ENCODE assay signal across 31 cellular contexts in the genomic region with DNA sequence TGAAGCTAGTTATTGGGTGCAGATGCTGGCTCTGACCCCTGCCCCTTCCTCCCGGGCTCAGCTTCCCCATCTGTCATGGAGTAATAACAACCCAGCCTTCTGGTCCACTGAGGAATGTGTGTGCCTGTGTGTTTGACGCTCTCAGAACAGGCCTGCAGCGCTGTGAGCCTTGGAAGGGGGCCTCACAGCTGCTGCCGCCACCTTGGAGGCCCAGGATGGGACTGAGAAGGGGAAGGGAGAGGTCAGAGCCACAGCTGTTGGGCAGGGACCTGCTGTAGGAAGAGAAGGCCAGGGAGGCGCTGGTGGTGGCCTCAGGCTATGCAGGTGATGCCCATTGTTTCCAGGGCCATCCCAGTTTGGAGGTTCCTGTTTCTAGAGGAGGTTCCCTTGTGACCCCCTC. TPM values are rescaled to one million over a fixed set of nuclear protein-coding genes. Genes with fewer than 3 reads are reported as not detected.
"Had no signal": no experiment of that assay in that cellular context is flagged by ENCODE, and none has a peak within 500 bp of the region (broad histone marks: within the 10 kb centered on the region; RNA-seq: fewer than 3 reads in every experiment).

No MANE protein-coding gene starts in this region.

- ATAC-seq: activated CD8-positive, alpha-beta T cell treated with anti-CD3 and anti-CD28 coated beads for 36 hours; activated naive CD8-positive, alpha-beta T cell treated with anti-CD3 and anti-CD28 coated beads, Interleukin-2, amount 50 U/mL, for 24 hours; activated T-cell treated with anti-CD3 and anti-CD28 coated beads, Interleukin-2, amount 50 U/mL, for 4 hours; activated T-helper 17 cell treated with anti-CD3 and anti-CD28 coated beads, Interleukin-2, amount 50 U/mL, for 72 hours; foreskin keratinocyte; left lung; lower lobe of right lung; natural killer cell treated with Interleukin-12 subunit alpha and Interleukin-12 subunit beta and Interleukin-15 and Interleukin-18, amount 100 ng/mL, for 72 hours; stimulated activated naive CD8-positive, alpha-beta T cell treated with anti-CD3 and anti-CD28 coated beads, Interleukin-15, Interleukin-2, amounts not matched to agents 100 U/mL and 50 U/mL, for 24 hours; T-helper 17 cell had no signal

- H3K4me3 ChIP-seq: esophagus muscularis mucosa, left lung, lower lobe of right lung, ovary, thoracic aorta, uterus had no signal

- H3K36me3 ChIP-seq: ovary, uterus, WERI-Rb-1 had no signal

- H3K27me3 ChIP-seq: esophagus muscularis mucosa, foreskin keratinocyte, left lung, ovary, uterus had no signal

- H3K27ac Mint-ChIP-seq: activated CD4-positive, alpha-beta T cell treated with anti-CD3 and anti-CD28 coated beads, Interleukin-2, amount 10 ng/mL, durations not matched to agents 7 days and 5 days; activated CD8-positive, alpha-beta T cell treated with anti-CD3 and anti-CD28 coated beads for 36 hours; activated naive CD4-positive, alpha-beta T cell treated with anti-CD3 and anti-CD28 coated beads, Interleukin-2, amount 50 U/mL, for 24 hours; activated naive CD8-positive, alpha-beta T cell treated with anti-CD3 and anti-CD28 coated beads, Interleukin-2, amount 50 U/mL, for 24 hours; activated T-helper 17 cell treated with anti-CD3 and anti-CD28 coated beads, Interleukin-2, amount 50 U/mL, for 72 hours; natural killer cell treated with Interleukin-12 subunit alpha and Interleukin-12 subunit beta and Interleukin-15 and Interleukin-18, amount 100 ng/mL, for 72 hours; progenitor cell of endocrine pancreas; T-helper 17 cell; type B pancreatic cell had no signal

- H3K4me3 Mint-ChIP-seq: activated CD4-positive, alpha-beta T cell treated with anti-CD3 and anti-CD28 coated beads, Interleukin-2, amount 10 ng/mL, durations not matched to agents 7 days and 5 days; activated CD8-positive, alpha-beta T cell treated with anti-CD3 and anti-CD28 coated beads for 36 hours; activated naive CD4-positive, alpha-beta T cell treated with anti-CD3 and anti-CD28 coated beads, Interleukin-2, amount 50 U/mL, for 24 hours; activated naive CD8-positive, alpha-beta T cell treated with anti-CD3 and anti-CD28 coated beads, Interleukin-2, amount 50 U/mL, for 24 hours; activated T-cell treated with anti-CD3 and anti-CD28 coated beads, Interleukin-2, amount 50 U/mL, for 4 hours; activated T-helper 17 cell treated with anti-CD3 and anti-CD28 coated beads, Interleukin-2, amount 50 U/mL, for 72 hours; natural killer cell treated with Interleukin-12 subunit alpha and Interleukin-12 subunit beta and Interleukin-15 and Interleukin-18, amount 100 ng/mL, for 72 hours; T-helper 17 cell; type B pancreatic cell had no signal

- H3K9me3 Mint-ChIP-seq: activated CD4-positive, alpha-beta T cell treated with anti-CD3 and anti-CD28 coated beads, Interleukin-2, amount 10 ng/mL, durations not matched to agents 7 days and 5 days; activated CD8-positive, alpha-beta T cell treated with anti-CD3 and anti-CD28 coated beads for 36 hours; activated naive CD4-positive, alpha-beta T cell treated with anti-CD3 and anti-CD28 coated beads, Interleukin-2, amount 50 U/mL, for 24 hours; activated naive CD8-positive, alpha-beta T cell treated with anti-CD3 and anti-CD28 coated beads, Interleukin-2, amount 50 U/mL, for 24 hours; activated T-cell treated with anti-CD3 and anti-CD28 coated beads, Interleukin-2, amount 50 U/mL, for 4 hours; activated T-helper 17 cell treated with anti-CD3 and anti-CD28 coated beads, Interleukin-2, amount 50 U/mL, for 72 hours; natural killer cell treated with Interleukin-12 subunit alpha and Interleukin-12 subunit beta and Interleukin-15 and Interleukin-18, amount 100 ng/mL, for 72 hours; type B pancreatic cell had no signal

- H3K4me1 Mint-ChIP-seq: activated CD4-positive, alpha-beta T cell treated with anti-CD3 and anti-CD28 coated beads, Interleukin-2, amount 10 ng/mL, durations not matched to agents 7 days and 5 days; activated naive CD4-positive, alpha-beta T cell treated with anti-CD3 and anti-CD28 coated beads, Interleukin-2, amount 50 U/mL, for 24 hours; activated naive CD8-positive, alpha-beta T cell treated with anti-CD3 and anti-CD28 coated beads, Interleukin-2, amount 50 U/mL, for 24 hours; activated T-helper 17 cell treated with anti-CD3 and anti-CD28 coated beads, Interleukin-2, amount 50 U/mL, for 72 hours had no signal

- H3K27me3 Mint-ChIP-seq: activated CD4-positive, alpha-beta T cell treated with anti-CD3 and anti-CD28 coated beads, Interleukin-2, amount 10 ng/mL, durations not matched to agents 7 days and 5 days; activated CD8-positive, alpha-beta T cell treated with anti-CD3 and anti-CD28 coated beads for 36 hours; activated naive CD4-positive, alpha-beta T cell treated with anti-CD3 and anti-CD28 coated beads, Interleukin-2, amount 50 U/mL, for 24 hours; activated naive CD8-positive, alpha-beta T cell treated with anti-CD3 and anti-CD28 coated beads, Interleukin-2, amount 50 U/mL, for 24 hours; activated T-helper 17 cell treated with anti-CD3 and anti-CD28 coated beads, Interleukin-2, amount 50 U/mL, for 72 hours; natural killer cell treated with Interleukin-12 subunit alpha and Interleukin-12 subunit beta and Interleukin-15 and Interleukin-18, amount 100 ng/mL, for 72 hours; progenitor cell of endocrine pancreas; T-helper 17 cell; type B pancreatic cell had no signal

- H3K9me3 ChIP-seq: esophagus muscularis mucosa, left lung, lower lobe of right lung, ovary, thoracic aorta, uterus had no signal

- FAIRE-seq: islet of Langerhans had no signal

- DNase-seq: activated CD4-positive, alpha-beta T cell treated with anti-CD3 and anti-CD28 coated beads, Interleukin-2, amount 10 ng/mL, durations not matched to agents 7 days and 5 days; activated CD4-positive, CD25-positive, alpha-beta regulatory T cell treated with anti-CD3 and anti-CD28 coated beads, Interleukin-2, amount 50 U/mL, for 72 hours; activated CD8-positive, alpha-beta T cell treated with anti-CD3 and anti-CD28 coated beads for 36 hours; activated gamma-delta T cell treated with Interleukin-2 at 50 U/mL for 16 hours; activated naive CD8-positive, alpha-beta T cell treated with anti-CD3 and anti-CD28 coated beads, Interleukin-2, amount 50 U/mL, for 24 hours; activated T-cell treated with anti-CD3 and anti-CD28 coated beads, Interleukin-2, amount 50 U/mL, for 4 hours; amygdala; caudate nucleus; cortex of kidney; foreskin keratinocyte; lower lobe of right lung; mesenchymal stem cell; ovary; retina; stimulated activated CD4-positive, alpha-beta T cell treated with anti-CD3 and anti-CD28 coated beads, Interleukin-2, amount 100 ng/mL, for 48 hours; stimulated activated naive CD8-positive, alpha-beta T cell treated with anti-CD3 and anti-CD28 coated beads, Interleukin-15, Interleukin-2, amounts not matched to agents 100 U/mL and 50 U/mL, for 24 hours; T-helper 17 cell; T1000; uterus; WERI-Rb-1 had no signal

- H3K4me1 ChIP-seq: foreskin keratinocyte, uterus had no signal

- H3K27ac ChIP-seq: esophagus muscularis mucosa, foreskin keratinocyte, left lung, lower lobe of right lung, ovary, thoracic aorta, uterus, WERI-Rb-1 had no signal

RNA-seq across cellular contexts. Expression of a gene that starts 17.6 kb away (rescaled TPM):
- total RNA-seq: activated CD4-positive, alpha-beta T cell treated with anti-CD3 and anti-CD28 coated beads, Interleukin-2, amount 10 ng/mL, durations not matched to agents 7 days and 5 days; activated CD8-positive, alpha-beta T cell treated with anti-CD3 and anti-CD28 coated beads for 36 hours; activated T-cell treated with anti-CD3 and anti-CD28 coated beads, Interleukin-2, amount 50 U/mL, for 4 hours; chondrocyte; esophagus muscularis mucosa; foreskin keratinocyte; glomerular endothelial cell; lower lobe of right lung; natural killer cell treated with Interleukin-12 subunit alpha and Interleukin-12 subunit beta and Interleukin-15 and Interleukin-18, amount 100 ng/mL, for 72 hours; ovary; progenitor cell of endocrine pancreas; T-helper 17 cell; thoracic aorta; uterus had no signal
- polyA plus RNA-seq: foreskin keratinocyte had no signal

RNA-seq across cellular contexts. Expression of a gene that starts 47.8 kb away (rescaled TPM):
- total RNA-seq: activated CD4-positive, alpha-beta T cell treated with anti-CD3 and anti-CD28 coated beads, Interleukin-2, amount 10 ng/mL, durations not matched to agents 7 days and 5 days had no signal
